In genomic region chr13:114109646-114110045, GRCh38 we compare ENCODE assay signal across 9 cellular contexts. TPM values are rescaled to one million over a fixed set of nuclear protein-coding genes. Genes with fewer than 3 reads are reported as not detected.
A peak's percentile ranks its signal among the peaks of the same experiment; 100 is the strongest.
DNase-seq lines count a peak whose midpoint lies in the region; ATAC-seq lines count a peak whose summit lies in the region.
"Had no signal": no experiment of that assay in that cellular context is flagged by ENCODE, and none has a peak within 500 bp of the region (broad histone marks: within the 10 kb centered on the region; RNA-seq: fewer than 3 reads in every experiment).

No MANE protein-coding gene starts in this region.

- peak overlapping the region; percentile 98 to 100 (median 98) for H3K27ac Mint-ChIP-seq in immature natural killer cell
- H3K27ac Mint-ChIP-seq in stimulated activated naive CD8-positive, alpha-beta T cell treated with anti-CD3 and anti-CD28 coated beads, Interleukin-15, Interleukin-2, amounts not matched to agents 100 ng/mL and 50 ng/mL, for 24 hours: peak overlapping the region; percentile 70

- peaks cover 56 to 77% (median 70%) of the 10 kb centered on the region in 3 donors for H3K27me3 Mint-ChIP-seq in immature natural killer cell (ENCODE audit: low read depth in 3 of 3)
- H3K27me3 Mint-ChIP-seq in stimulated activated naive CD8-positive, alpha-beta T cell treated with anti-CD3 and anti-CD28 coated beads, Interleukin-15, Interleukin-2, amounts not matched to agents 100 ng/mL and 50 ng/mL, for 24 hours: no peaks in the 10 kb centered on the region

- H3K36me3 Mint-ChIP-seq in immature natural killer cell: peaks cover 7 to 28% (median 15%) of the 10 kb centered on the region in 3 donors
- H3K36me3 Mint-ChIP-seq in stimulated activated naive CD8-positive, alpha-beta T cell treated with anti-CD3 and anti-CD28 coated beads, Interleukin-15, Interleukin-2, amounts not matched to agents 100 ng/mL and 50 ng/mL, for 24 hours (ENCODE audit: low read depth): peaks cover 21% of the 10 kb centered on the region

- H3K9me3 Mint-ChIP-seq in immature natural killer cell: peaks cover 0 to 7% (median 0%) of the 10 kb centered on the region in 6 donors
- no peaks in the 10 kb centered on the region for H3K9me3 Mint-ChIP-seq in stimulated activated naive CD8-positive, alpha-beta T cell treated with anti-CD3 and anti-CD28 coated beads, Interleukin-15, Interleukin-2, amounts not matched to agents 100 ng/mL and 50 ng/mL, for 24 hours

- H3K4me3 Mint-ChIP-seq in immature natural killer cell: peak overlapping the region; percentile 84 to 92 (median 89)
- H3K4me3 Mint-ChIP-seq in stimulated activated naive CD8-positive, alpha-beta T cell treated with anti-CD3 and anti-CD28 coated beads, Interleukin-15, Interleukin-2, amounts not matched to agents 100 ng/mL and 50 ng/mL, for 24 hours: peak overlapping the region; percentile 72

- ATAC-seq in GM18517 (IDR thresholded peaks at IDR 0.05; ENCODE audit: unreplicated experiment) (no peak), GM19023 (IDR thresholded peaks at IDR 0.05; ENCODE audit: unreplicated experiment) (no peak)

- DNase-seq in NCI-H146 (lab: John Stamatoyannopoulos, UW): peak; percentile 25
- DNase-seq in NCI-H146 treated with DMSO at 0.1 percent for 48 hours (lab: John Stamatoyannopoulos, UW; ENCODE audit: unreplicated experiment): no peak
- DNase-seq in activated CD8-positive, alpha-beta memory T cell treated with anti-CD3 and anti-CD28 coated beads, Interleukin-2, amount 50 U/mL, for 4 hours: peak; percentile 58
- peak; percentile 51 to 64 (median 56) for DNase-seq in immature natural killer cell
- no peak for DNase-seq in cortex of kidney (lab: John Stamatoyannopoulos, UW)
- DNase-seq: heart right ventricle had no signal

- peaks cover 84 to 92% of the 10 kb centered on the region in 2 donors for H3K4me1 Mint-ChIP-seq in immature natural killer cell
- H3K4me1 Mint-ChIP-seq in stimulated activated naive CD8-positive, alpha-beta T cell treated with anti-CD3 and anti-CD28 coated beads, Interleukin-15, Interleukin-2, amounts not matched to agents 100 ng/mL and 50 ng/mL, for 24 hours (ENCODE audit: low read depth): peaks cover 80% of the 10 kb centered on the region

RNA-seq across cellular contexts. Expression of gene RASA3, which starts 22.8 kb away (rescaled TPM):
- 100 to 1,000 TPM in 1 of 3 donors, 10 to 100 TPM in 2; 37.4 to 153 (median 64.8) TPM for polyA plus RNA-seq in immature natural killer cell

Comparison
In these comparisons a context has a peak if more than half of its experiments do, and no peak if none do; other contexts are left out.
1. DNase-seq: peak in NCI-H146 (single experiment), activated CD8-positive, alpha-beta memory T cell treated with anti-CD3 and anti-CD28 coated beads, Interleukin-2, amount 50 U/mL, for 4 hours (single experiment) and immature natural killer cell (3 of 3); none in NCI-H146 treated with DMSO at 0.1 percent for 48 hours (single experiment) and cortex of kidney (single experiment).